Comparison of ENCODE assay signal across 24 cellular contexts in genomic region chr12:89273525-89273924, GRCh38.
DNase-seq lines count a peak whose midpoint lies in the region; ATAC-seq, FAIRE-seq and TF ChIP-seq lines count a peak whose summit lies in the region.
"Had no signal": no experiment of that assay in that cellular context is flagged by ENCODE, and none has a peak within 500 bp of the region (broad histone marks: within the 10 kb centered on the region; RNA-seq: fewer than 3 reads in every experiment).

No MANE protein-coding gene starts in this region.

- H2AFZ ChIP-seq in HepG2 (ENCODE audit: low read length) = no peak overlapping the region
- no peak overlapping the region for H2AFZ ChIP-seq in KMS-11 (ENCODE audit: low read depth)

- POLR2A ChIA-PET in HepG2 (lab: Yijun Ruan, JAX) = no interaction called here
- POLR2A ChIA-PET in CD4-positive, alpha-beta memory T cell (lab: Charles Lee; ENCODE audit: partially characterized antibody) = no interaction called here

- H3K4me1 Mint-ChIP-seq in CD4-positive, alpha-beta memory T cell = peaks cover 10 to 21% (median 15%) of the 10 kb centered on the region in 4 donors

- H3K36me3 ChIP-seq in right lobe of liver (no peaks in the 10 kb centered on the region), HepG2 (replicated peaks in 1 of 2; ENCODE audit: control insufficient read depth in 1 of 2, insufficient read depth in 2 of 2, low read length in 2 of 2) (no peaks in the 10 kb centered on the region), KMS-11 (ENCODE audit: insufficient read depth) (no peaks in the 10 kb centered on the region), testis (ENCODE audit: low read depth, missing control alignments) (no peaks in the 10 kb centered on the region)
- H3K36me3 ChIP-seq in CD4-positive, alpha-beta memory T cell (ENCODE audit: insufficient read depth, low read length) = no peaks in the 10 kb centered on the region
- H3K36me3 ChIP-seq: BLaER1 treated with 17β-estradiol and CSF1 and Interleukin-3, amounts not matched to agents 10 nM and 100 nM; MG63; SJSA1 had no signal

- no peak for TF ChIP-seq EP300 in HepG2 (IDR thresholded peaks at IDR 0.05; ENCODE audit: low read depth in 2 of 2, low read length in 2 of 2)
- no peak for TF ChIP-seq EP300 in HepG2 (CRISPR knock-in tag; IDR thresholded peaks at IDR 0.05; ENCODE audit: borderline replicate concordance)

- no peak overlapping the region for H3K9ac ChIP-seq in HepG2 (ENCODE audit: insufficient read depth, low read depth, low read length)
- H3K9ac ChIP-seq in KMS-11 = no peak overlapping the region
- H3K9ac ChIP-seq: BLaER1 treated with 17β-estradiol and CSF1 and Interleukin-3, amounts not matched to agents 10 nM and 100 nM had no signal

- H3K4me3 Mint-ChIP-seq in CD4-positive, alpha-beta memory T cell = peak overlapping the region in 4 of 8 donors; percentile 3 to 19 (median 4)

- H3K4me2 ChIP-seq in HepG2 (ENCODE audit: low read depth, low read length) (no peak overlapping the region), KMS-11 (peak overlapping the region; percentile 43)

- H3K27ac ChIP-seq in right lobe of liver (no peak overlapping the region), HepG2 (ENCODE audit: extremely low read length, insufficient read depth, low read length) (no peak overlapping the region), KMS-11 (no peak overlapping the region), testis (no peak overlapping the region)
- no peak overlapping the region for H3K27ac ChIP-seq in CD4-positive, alpha-beta memory T cell (ENCODE audit: low read depth, low read length)
- H3K27ac ChIP-seq: BLaER1 treated with 17β-estradiol and CSF1 and Interleukin-3, amounts not matched to agents 10 nM and 100 nM; SJSA1 had no signal

- no peaks in the 10 kb centered on the region for H4K20me1 ChIP-seq in HepG2 (ENCODE audit: insufficient read depth, low read length)
- no peaks in the 10 kb centered on the region for H4K20me1 ChIP-seq in KMS-11 (ENCODE audit: insufficient read depth)
- H4K20me1 ChIP-seq: BLaER1 treated with 17β-estradiol and CSF1 and Interleukin-3, amounts not matched to agents 10 nM and 100 nM had no signal

- no peaks in the 10 kb centered on the region for H3K27me3 ChIP-seq in right lobe of liver
- H3K27me3 ChIP-seq in HepG2 (ENCODE audit: control insufficient read depth in 1 of 2, insufficient read depth in 2 of 2, low read length in 2 of 2) = no peaks in the 10 kb centered on the region
- H3K27me3 ChIP-seq in KMS-11 (ENCODE audit: insufficient read depth, low read depth) = no peaks in the 10 kb centered on the region
- H3K27me3 ChIP-seq in CD4-positive, alpha-beta memory T cell (ENCODE audit: insufficient read depth, low read length) = no peaks in the 10 kb centered on the region
- H3K27me3 ChIP-seq in testis = no peaks in the 10 kb centered on the region
- H3K27me3 ChIP-seq: BLaER1 treated with 17β-estradiol and CSF1 and Interleukin-3, amounts not matched to agents 10 nM and 100 nM; MG63; SJSA1 had no signal

- H3K9me3 ChIP-seq in right lobe of liver (no peaks in the 10 kb centered on the region), HepG2 (ENCODE audit: low read length) (no peaks in the 10 kb centered on the region), testis (no peaks in the 10 kb centered on the region)
- H3K9me3 ChIP-seq in CD4-positive, alpha-beta memory T cell (ENCODE audit: control insufficient read depth in 1 of 2, low read length in 2 of 2) = no peaks in the 10 kb centered on the region
- H3K9me3 ChIP-seq: MG63, SJSA1 had no signal

- no peak for FAIRE-seq in HepG2 (lab: Jason Lieb, UNC)
- peak; percentile 9 for FAIRE-seq in TTC549 (lab: Jason Lieb, UNC)
- FAIRE-seq: G401.6, GM12892, RCC 7860 had no signal

- H3K79me2 ChIP-seq in HepG2 (ENCODE audit: insufficient read depth, low read length) (no peaks in the 10 kb centered on the region), KMS-11 (ENCODE audit: insufficient read depth, low read depth) (no peaks in the 10 kb centered on the region)

- peaks cover 0 to 8% (median 4%) of the 10 kb centered on the region in 8 donors for H3K9me3 Mint-ChIP-seq in CD4-positive, alpha-beta memory T cell

- H3K4me1 ChIP-seq in right lobe of liver = no peaks in the 10 kb centered on the region
- no peaks in the 10 kb centered on the region for H3K4me1 ChIP-seq in HepG2 (ENCODE audit: insufficient read depth, low read length)
- H3K4me1 ChIP-seq in KMS-11 (ENCODE audit: low read depth, poor library complexity, severe bottlenecking) = peaks cover 18% of the 10 kb centered on the region
- peaks cover 7% of the 10 kb centered on the region for H3K4me1 ChIP-seq in CD4-positive, alpha-beta memory T cell (ENCODE audit: insufficient read depth, low read length)
- H3K4me1 ChIP-seq in testis = no peaks in the 10 kb centered on the region
- H3K4me1 ChIP-seq: SJSA1 had no signal

- no peak for TF ChIP-seq RAD21 in HepG2 (CRISPR knock-in tag; IDR thresholded peaks at IDR 0.05)

- DNase-seq in right lobe of liver (no peak), HepG2 (ENCODE audit: low spot score) (no peak), testis (no peak)
- DNase-seq in stimulated activated CD4-positive, alpha-beta T cell treated with anti-CD3 and anti-CD28 coated beads, Interleukin-2, amount 100 ng/mL, for 24 hours = no peak
- DNase-seq in CD4-positive, alpha-beta memory T cell = no peak
- DNase-seq: Calu3; CD8-positive, alpha-beta memory T cell; DMS153; Kasumi-1; MG63; NCI-H1092; NCI-H1436; NCI-H187 treated with DMSO at 0.1 percent for 48 hours; NCI-H2107; NCI-H748 treated with DMSO at 0.1 percent for 48 hours; NK-92 treated with Interleukin-12 subunit alpha and Interleukin-12 subunit beta, amount 100 ng/mL, for 24 hours had no signal

- BruUV-seq in HepG2 (replicated peaks; lab: Mats Ljungman, UMichigan) = no TSS peak

- no peaks in the 10 kb centered on the region for H3K27me3 Mint-ChIP-seq in CD4-positive, alpha-beta memory T cell

- in situ Hi-C loops in HepG2 (cut with HindIII; ENCODE audit: extremely low pct_ligation_motif_present, low pct_unique_long_range_greater_than_20kb) = no loop called here

- intact Hi-C loops in right lobe of liver (cut with DNase I) = no loop called here
- intact Hi-C loops in HepG2 (cut with micrococcal nuclease; ENCODE audit: unreplicated experiment) = no loop called here
- intact Hi-C loops in CD4-positive, alpha-beta memory T cell (cut with micrococcal nuclease) = no loop called here
- intact Hi-C loops in testis (cut with DNase I; ENCODE audit: low total_unique reads) = no loop called here

- CTCF ChIA-PET in HepG2 (lab: Yijun Ruan, JAX; ENCODE audit: low intra/inter-chr PET ratio, low total read pairs) = no interaction called here
- CTCF ChIA-PET in CD4-positive, alpha-beta memory T cell (lab: Charles Lee; ENCODE audit: partially characterized antibody) = no interaction called here

- TF ChIP-seq POLR2A in right lobe of liver (IDR thresholded peaks at IDR 0.05) = no peak
- TF ChIP-seq POLR2A in HepG2 (IDR thresholded peaks at IDR 0.05; ENCODE audit: insufficient read depth in 1 of 2, low read depth in 2 of 2, low read length in 2 of 2) = no peak
- no peak for TF ChIP-seq POLR2A in testis (IDR thresholded peaks at IDR 0.05)

- H3K36me3 Mint-ChIP-seq in CD4-positive, alpha-beta memory T cell = peaks cover 0 to 5% of the 10 kb centered on the region in 2 donors

- ATAC-seq in right lobe of liver (peak in 3 of 4 donors; percentile 28 to 68 (median 42)), HepG2 (no peak)
- ATAC-seq: Right ventricle myocardium inferior had no signal

- H3K4me3 ChIP-seq in right lobe of liver (no peak overlapping the region), HepG2 (replicated peaks in 1 of 3; ENCODE audit: insufficient read depth in 1 of 3, low read depth in 2 of 3, low read length in 3 of 3) (no peak overlapping the region), KMS-11 (IDR thresholded peaks at IDR 0.05; ENCODE audit: insufficient read depth, low read depth, low read length) (no peak overlapping the region), testis (no peak overlapping the region)
- H3K4me3 ChIP-seq in CD4-positive, alpha-beta memory T cell (ENCODE audit: low read length in 2 of 2) = no peak overlapping the region
- H3K4me3 ChIP-seq: BLaER1 treated with 17β-estradiol and CSF1 and Interleukin-3, amounts not matched to agents 10 nM and 100 nM; MG63; SJSA1 had no signal

- TF ChIP-seq CTCF in right lobe of liver (IDR thresholded peaks at IDR 0.05) (no peak), HepG2 (CRISPR knock-in tag; IDR thresholded peaks at IDR 0.05) (no peak), KMS-11 (conservative IDR thresholded peaks at IDR 0.05; ENCODE audit: low read depth, low read length) (no peak), testis (IDR thresholded peaks at IDR 0.05) (no peak)

- WGBS in right lobe of liver (ENCODE audit: insufficient coverage, low coverage, low lambda C conversion rate, missing lambda C conversion rate) = 21% methylated on average over 2 of the region's 2 CpGs
- 26% methylated on average over 2 of the region's 2 CpGs for WGBS in HepG2 (ENCODE audit: low lambda C conversion rate)
- WGBS in testis, 2 donors = 72 to 74% methylated on average over 2 of the region's 2 CpGs

- no peak overlapping the region for H3K27ac Mint-ChIP-seq in CD4-positive, alpha-beta memory T cell

TF ChIP-seq in HepG2, 621 proteins besides CTCF, POLR2A, EP300 and RAD21 (continues in another document):
- TF ChIP-seq ZNF569 (CRISPR knock-in tag; IDR thresholded peaks at IDR 0.05; ENCODE audit: borderline replicate concordance) (no peak), DR1 (CRISPR knock-in tag; IDR thresholded peaks at IDR 0.05) (no peak), ZNF264 (CRISPR knock-in tag; IDR thresholded peaks at IDR 0.05) (no peak)
